In genomic region chr18:2997429-2997828, GRCh38 we compare ENCODE assay signal across 10 cellular contexts. TPM values are rescaled to one million over a fixed set of nuclear protein-coding genes. Genes with fewer than 3 reads are reported as not detected.
DNase-seq lines count a peak whose midpoint lies in the region; ATAC-seq and TF ChIP-seq lines count a peak whose summit lies in the region.
"Had no signal": no experiment of that assay in that cellular context is flagged by ENCODE, and none has a peak within 500 bp of the region (broad histone marks: within the 10 kb centered on the region; RNA-seq: fewer than 3 reads in every experiment).

No MANE protein-coding gene starts in this region.

- DNase-seq in Karpas-422 (no peak), CD1c-positive myeloid dendritic cell (ENCODE audit: extremely low spot score) (no peak), MM.1S (no peak), iPS-NIHi11 (ENCODE audit: low spot score) (no peak)
- DNase-seq: stimulated activated naive CD4-positive, alpha-beta T cell treated with Interleukin-2 at 50 U/mL for 16 hours had no signal

- H3K79me2 ChIP-seq in Karpas-422 (ENCODE audit: low read length) (no peaks in the 10 kb centered on the region), parathyroid adenoma (peaks cover 27% of the 10 kb centered on the region), MM.1S (ENCODE audit: low read length) (peaks cover 5% of the 10 kb centered on the region; the same call in 1 of the 2 replicates)

- H3K36me3 ChIP-seq in BLaER1 treated with 17β-estradiol and CSF1 and Interleukin-3, amounts not matched to agents 10 nM and 100 nM, result peaks cover 14 to 55% (median 33%) of the 10 kb centered on the region in 11 experiments
- H3K36me3 ChIP-seq in Karpas-422 (ENCODE audit: insufficient read depth, low read length) (no peaks in the 10 kb centered on the region), parathyroid adenoma (ENCODE audit: control insufficient read depth, insufficient read depth, low read length) (no peaks in the 10 kb centered on the region), MM.1S (replicated peaks; ENCODE audit: insufficient read depth, low read length) (no peaks in the 10 kb centered on the region)

- H3K9me3 ChIP-seq in BLaER1 treated with 17β-estradiol and CSF1 and Interleukin-3, amounts not matched to agents 10 nM and 100 nM (replicated peaks in 1 of 11), result peaks cover 0 to 12% (median 2%) of the 10 kb centered on the region in 11 experiments; a peak in 15 of 22 replicates
- no peaks in the 10 kb centered on the region for H3K9me3 ChIP-seq in Karpas-422 (ENCODE audit: low read length)
- no peaks in the 10 kb centered on the region for H3K9me3 ChIP-seq in parathyroid adenoma (ENCODE audit: control insufficient read depth, low read length)
- H3K9me3 ChIP-seq in MM.1S (replicated peaks; ENCODE audit: insufficient read depth, low read length), result no peaks in the 10 kb centered on the region
- H3K9me3 ChIP-seq: SJSA1 had no signal

- no peak overlapping the region for H3K4me3 ChIP-seq in BLaER1 treated with 17β-estradiol and CSF1 and Interleukin-3, amounts not matched to agents 10 nM and 100 nM
- H3K4me3 ChIP-seq in Karpas-422 (ENCODE audit: low read length), result no peak overlapping the region
- H3K4me3 ChIP-seq in parathyroid adenoma (ENCODE audit: low read depth, low read length), result no peak overlapping the region
- H3K4me3 ChIP-seq in MM.1S (ENCODE audit: low read length), result no peak overlapping the region
- H3K4me3 ChIP-seq: SJSA1 had no signal

- peaks cover 45 to 82% (median 62%) of the 10 kb centered on the region in 10 experiments for H3K4me1 ChIP-seq in BLaER1 treated with 17β-estradiol and CSF1 and Interleukin-3, amounts not matched to agents 10 nM and 100 nM
- H3K4me1 ChIP-seq in Karpas-422 (ENCODE audit: low read length) (peaks cover 18% of the 10 kb centered on the region), parathyroid adenoma (peaks cover 20% of the 10 kb centered on the region), MM.1S (ENCODE audit: low read length) (peaks cover 5% of the 10 kb centered on the region)

- peaks cover 12 to 96% (median 71%) of the 10 kb centered on the region in 11 experiments; a peak in 19 of 22 replicates for H4K20me1 ChIP-seq in BLaER1 treated with 17β-estradiol and CSF1 and Interleukin-3, amounts not matched to agents 10 nM and 100 nM
- H4K20me1 ChIP-seq in Karpas-422 (ENCODE audit: insufficient read depth, low read depth, low read length) (peaks cover 17% of the 10 kb centered on the region), MM.1S (ENCODE audit: insufficient read depth, low read length) (no peaks in the 10 kb centered on the region)

- H2AFZ ChIP-seq in Karpas-422 (ENCODE audit: low read length) (no peak overlapping the region), parathyroid adenoma (peak overlapping the region; percentile 79), MM.1S (ENCODE audit: low read length) (no peak overlapping the region)

- H3K9ac ChIP-seq in BLaER1 treated with 17β-estradiol and CSF1 and Interleukin-3, amounts not matched to agents 10 nM and 100 nM, result no peak overlapping the region; a peak in 1 of 22 replicates
- no peak overlapping the region for H3K9ac ChIP-seq in Karpas-422 (ENCODE audit: low read length)
- H3K9ac ChIP-seq in parathyroid adenoma, result no peak overlapping the region
- no peak overlapping the region for H3K9ac ChIP-seq in MM.1S (ENCODE audit: low read length)

- no peaks in the 10 kb centered on the region for H3K27me3 ChIP-seq in BLaER1 treated with 17β-estradiol and CSF1 and Interleukin-3, amounts not matched to agents 10 nM and 100 nM
- H3K27me3 ChIP-seq in Karpas-422 (ENCODE audit: low read length) (no peaks in the 10 kb centered on the region), parathyroid adenoma (ENCODE audit: control insufficient read depth, insufficient read depth, low read length) (no peaks in the 10 kb centered on the region), MM.1S (replicated peaks; ENCODE audit: insufficient read depth, low read length) (no peaks in the 10 kb centered on the region)
- H3K27me3 ChIP-seq: SJSA1 had no signal

- H3F3A ChIP-seq in MM.1S (ENCODE audit: insufficient read depth, low read length), result no peaks in the 10 kb centered on the region; the same call in 1 of the 2 replicates

- no peak for TF ChIP-seq CTCF in parathyroid adenoma (IDR thresholded peaks at IDR 0.05)
- no peak for TF ChIP-seq CTCF in MM.1S (IDR thresholded peaks at IDR 0.05; ENCODE audit: low read length)

- no peaks in the 10 kb centered on the region for H3K9me2 ChIP-seq in Karpas-422 (replicated peaks; ENCODE audit: insufficient read depth, low read length)
- H3K9me2 ChIP-seq in MM.1S (replicated peaks; ENCODE audit: insufficient read depth, low read length), result no peaks in the 10 kb centered on the region

- peak overlapping the region; percentile 26 to 80 (median 44); a peak in 21 of 22 replicates for H3K4me2 ChIP-seq in BLaER1 treated with 17β-estradiol and CSF1 and Interleukin-3, amounts not matched to agents 10 nM and 100 nM
- H3K4me2 ChIP-seq in Karpas-422 (ENCODE audit: low read depth, low read length, poor library complexity, severe bottlenecking) (peak overlapping the region; percentile 45), parathyroid adenoma (ENCODE audit: low read length) (no peak overlapping the region), MM.1S (ENCODE audit: low read depth, low read length) (no peak overlapping the region)

- ATAC-seq in HG02623 (IDR thresholded peaks at IDR 0.05; ENCODE audit: unreplicated experiment), result no peak

- H3K27ac ChIP-seq in BLaER1 treated with 17β-estradiol and CSF1 and Interleukin-3, amounts not matched to agents 10 nM and 100 nM, result peak overlapping the region in 5 of 11 experiments; percentile 1 to 43 (median 15); a peak in 5 of 22 replicates
- H3K27ac ChIP-seq in Karpas-422 (ENCODE audit: low read length), result no peak overlapping the region
- peak overlapping the region; percentile 85 for H3K27ac ChIP-seq in cingulate gyrus (ENCODE audit: low read depth, low read length)
- peak overlapping the region; percentile 91 for H3K27ac ChIP-seq in parathyroid adenoma
- no peak overlapping the region for H3K27ac ChIP-seq in MM.1S (ENCODE audit: low read length)
- H3K27ac ChIP-seq: SJSA1 had no signal

RNA-seq across cellular contexts. Expression of gene LPIN2, which starts 15.5 kb away (rescaled TPM):
- total RNA-seq in Karpas-422 (2014; rRNA removed; shearing (Covaris generic); ENCODE audit: low replicate concordance), result 8.5 and 13.7 TPM in 2 replicates

Comparison
In these comparisons a context has a peak if more than half of its experiments do, and no peak if none do; other contexts are left out.
1. H3K27ac ChIP-seq: peak in cingulate gyrus (single experiment) and parathyroid adenoma (single experiment); none in Karpas-422 (single experiment) and MM.1S (single experiment).
2. H3K4me2 ChIP-seq: peak in BLaER1 treated with 17β-estradiol and CSF1 and Interleukin-3, amounts not matched to agents 10 nM and 100 nM (11 of 11) and Karpas-422 (single experiment); none in parathyroid adenoma (single experiment) and MM.1S (single experiment).